In the genomic region with DNA sequence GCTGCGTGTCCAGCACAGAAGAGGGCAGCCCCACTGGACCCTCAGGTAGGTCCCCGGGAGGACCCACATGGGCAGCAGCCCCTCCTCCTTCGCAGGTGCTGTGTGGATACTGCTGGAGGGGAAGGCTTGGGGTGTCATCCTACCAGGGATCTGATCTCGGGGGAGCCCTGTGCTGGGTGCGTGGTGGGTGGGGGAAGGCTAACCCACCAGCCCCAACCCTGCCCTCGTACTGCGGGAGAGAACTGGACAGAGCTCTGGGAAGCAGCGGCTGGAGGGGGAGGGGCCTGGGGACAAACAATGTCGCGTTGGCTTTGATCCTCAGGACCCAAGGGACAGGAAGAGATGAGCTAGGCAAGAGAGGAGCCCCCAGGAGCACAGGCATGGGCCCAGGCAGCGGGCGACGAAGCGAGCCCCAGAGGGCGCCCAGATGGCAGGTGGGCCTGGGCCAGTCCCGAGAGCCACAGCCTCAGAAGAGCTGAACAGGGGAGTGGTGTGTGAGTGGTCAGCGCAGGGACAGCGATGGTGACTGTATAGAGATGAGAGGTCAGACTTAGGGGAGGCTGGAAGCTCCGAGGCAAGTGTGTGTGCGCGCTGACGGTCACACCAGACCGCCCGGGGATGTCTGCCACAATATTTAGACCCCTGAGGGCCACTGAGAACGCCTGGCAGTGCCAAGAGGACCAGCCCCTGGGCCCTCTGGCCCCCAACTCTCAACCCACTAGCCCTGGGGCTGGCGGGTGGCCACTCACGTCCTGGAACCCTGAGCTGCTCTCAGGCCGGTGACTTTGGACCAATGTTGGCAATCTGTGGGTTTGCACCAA, we compare ENCODE assay signal across 1 cellular context.
TF ChIP-seq lines count a peak whose summit lies in the region.

No MANE protein-coding gene starts in this region.

TF ChIP-seq in H1, 55 proteins besides CTCF, POLR2A, EP300 and RAD21:
- TF ChIP-seq, protein P1, sequence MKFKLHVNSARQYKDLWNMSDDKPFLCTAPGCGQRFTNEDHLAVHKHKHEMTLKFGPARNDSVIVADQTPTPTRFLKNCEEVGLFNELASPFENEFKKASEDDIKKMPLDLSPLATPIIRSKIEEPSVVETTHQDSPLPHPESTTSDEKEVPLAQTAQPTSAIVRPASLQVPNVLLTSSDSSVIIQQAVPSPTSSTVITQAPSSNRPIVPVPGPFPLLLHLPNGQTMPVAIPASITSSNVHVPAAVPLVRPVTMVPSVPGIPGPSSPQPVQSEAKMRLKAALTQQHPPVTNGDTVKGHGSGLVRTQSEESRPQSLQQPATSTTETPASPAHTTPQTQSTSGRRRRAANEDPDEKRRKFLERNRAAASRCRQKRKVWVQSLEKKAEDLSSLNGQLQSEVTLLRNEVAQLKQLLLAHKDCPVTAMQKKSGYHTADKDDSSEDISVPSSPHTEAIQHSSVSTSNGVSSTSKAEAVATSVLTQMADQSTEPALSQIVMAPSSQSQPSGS (IDR thresholded peaks at IDR 0.05; ENCODE audit: low read length): no peak
- TF ChIP-seq TEAD4 (IDR thresholded peaks at IDR 0.05; ENCODE audit: low read depth, low read length): no peak
- no peak for TF ChIP-seq SIRT6 (IDR thresholded peaks at IDR 0.05; ENCODE audit: low read length)
- no peak for TF ChIP-seq SIX5 (IDR thresholded peaks at IDR 0.05; ENCODE audit: low read depth, low read length)
- TF ChIP-seq CHD1 (IDR thresholded peaks at IDR 0.05; ENCODE audit: low read depth, low read length): no peak
- TF ChIP-seq PHF8 (conservative IDR thresholded peaks at IDR 0.05; ENCODE audit: low read depth, low read length): no peak
- no peak for TF ChIP-seq ASH2L (IDR thresholded peaks at IDR 0.05; ENCODE audit: low read length)
- TF ChIP-seq POU5F1 (IDR thresholded peaks at IDR 0.05; ENCODE audit: low read depth, low read length): no peak
